23 cellular contexts compared by ENCODE assay signal in genomic region chr3:89212614-89213013, GRCh38.
A peak's percentile ranks its signal among the peaks of the same experiment; 100 is the strongest.
DNase-seq lines count a peak whose midpoint lies in the region; ATAC-seq, FAIRE-seq and TF ChIP-seq lines count a peak whose summit lies in the region.
"Had no signal": no experiment of that assay in that cellular context is flagged by ENCODE, and none has a peak within 500 bp of the region (broad histone marks: within the 10 kb centered on the region; RNA-seq: fewer than 3 reads in every experiment).

No MANE protein-coding gene starts in this region.

- H2AFZ ChIP-seq in PC-9: 0 out of 2 replicates have a peak overlapping the region, but pooled peaks have one; percentile 2
- H2AFZ ChIP-seq: GM23338 had no signal

- CTCF ChIA-PET in HEK293T (lab: Yijun Ruan, JAX) (no interaction called here), PC-9 (lab: Charles Lee) (no interaction called here)

- no peak overlapping the region for H3K4me2 ChIP-seq in PC-9
- H3K4me2 ChIP-seq: A549, BLaER1, GM23338 had no signal

- H3K9me2 ChIP-seq in PC-9 (ENCODE audit: insufficient read depth): no peaks in the 10 kb centered on the region

- H4K20me1 ChIP-seq in PC-9 (ENCODE audit: insufficient read depth): no peaks in the 10 kb centered on the region

- peak overlapping the region; percentile 31 for H3K27ac Mint-ChIP-seq in mesothelial cell of epicardium
- H3K27ac Mint-ChIP-seq in activated CD4-positive, alpha-beta T cell treated with anti-CD3 and anti-CD28 coated beads, Interleukin-2, amount 10 ng/mL, durations not matched to agents 24 days and 14 days: no peak overlapping the region
- H3K27ac Mint-ChIP-seq: CD4-positive, CD25-positive, alpha-beta regulatory T cell; CD8-positive, alpha-beta T cell; GM23338; H9; HFFc6 had no signal

- H3K9me3 Mint-ChIP-seq in mesothelial cell of epicardium: peaks cover 10% of the 10 kb centered on the region
- no peaks in the 10 kb centered on the region for H3K9me3 Mint-ChIP-seq in activated CD4-positive, alpha-beta T cell treated with anti-CD3 and anti-CD28 coated beads, Interleukin-2, amount 10 ng/mL, durations not matched to agents 24 days and 14 days
- H3K9me3 Mint-ChIP-seq: GM23338, H9 had no signal

- FAIRE-seq in endometrium (lab: Jason Lieb, UNC): peak; percentile 98
- FAIRE-seq: A549, G401.6, GM19239 had no signal

- H3K79me2 ChIP-seq in PC-9 (ENCODE audit: low read depth): no peaks in the 10 kb centered on the region

- intact Hi-C loops in PC-9 (cut with micrococcal nuclease; ENCODE audit: unreplicated experiment) (no loop called here), left ventricle myocardium superior (cut with micrococcal nuclease) (no loop called here)
- intact Hi-C loops in activated CD4-positive, alpha-beta T cell treated with anti-CD3 and anti-CD28 coated beads, Interleukin-2, amount 10 ng/mL, durations not matched to agents 24 days and 14 days (cut with micrococcal nuclease): no loop called here

- H3K4me3 Mint-ChIP-seq in mesothelial cell of epicardium: no peak overlapping the region
- H3K4me3 Mint-ChIP-seq in activated CD4-positive, alpha-beta T cell treated with anti-CD3 and anti-CD28 coated beads, Interleukin-2, amount 10 ng/mL, durations not matched to agents 24 days and 14 days: no peak overlapping the region
- H3K4me3 Mint-ChIP-seq: CD4-positive, CD25-positive, alpha-beta regulatory T cell; CD8-positive, alpha-beta T cell; GM23338; H9; HFFc6 had no signal

- no peaks in the 10 kb centered on the region for H3K36me3 Mint-ChIP-seq in mesothelial cell of epicardium
- H3K36me3 Mint-ChIP-seq in activated CD4-positive, alpha-beta T cell treated with anti-CD3 and anti-CD28 coated beads, Interleukin-2, amount 10 ng/mL, durations not matched to agents 24 days and 14 days (ENCODE audit: low read depth): no peaks in the 10 kb centered on the region
- H3K36me3 Mint-ChIP-seq: CD4-positive, CD25-positive, alpha-beta regulatory T cell; CD8-positive, alpha-beta T cell had no signal

- no peaks in the 10 kb centered on the region for H3K27me3 ChIP-seq in PC-9 (ENCODE audit: insufficient read depth, low read depth)
- H3K27me3 ChIP-seq: BLaER1 had no signal

- H3K4me3 ChIP-seq in PC-9: no peak overlapping the region
- H3K4me3 ChIP-seq: A549, BLaER1, GM23338 had no signal

- ATAC-seq in left ventricle myocardium superior: no peak
- ATAC-seq: A549; CD8-positive, alpha-beta T cell; GM23338; HCT116 had no signal

- BruUV-seq in PC-9 (replicated peaks; lab: Mats Ljungman, UMichigan): no TSS peak

- no peak for DNase-seq in HEK293T (ENCODE audit: extremely low spot score)
- no peak for DNase-seq in PC-9
- DNase-seq in mesothelial cell of epicardium (ENCODE audit: low spot score in 2 of 2, unreplicated experiment in 2 of 2): no peak
- DNase-seq in ACHN: no peak
- DNase-seq in SIG-M5 treated with dmso at 0.1 percent for 504 hours (lab: John Stamatoyannopoulos, UW; ENCODE audit: unreplicated experiment): no peak
- DNase-seq in left ventricle myocardium superior: no peak
- no peak for DNase-seq in activated CD4-positive, alpha-beta T cell treated with anti-CD3 and anti-CD28 coated beads, Interleukin-2, amount 10 ng/mL, durations not matched to agents 24 days and 14 days
- DNase-seq: 8988T; Caco-2; CD4-positive, CD25-positive, alpha-beta regulatory T cell; CD8-positive, alpha-beta T cell; DMS153; DND-41; H9; HFFc6 had no signal

- H3F3A ChIP-seq in PC-9 (ENCODE audit: insufficient read depth, low read depth): no peaks in the 10 kb centered on the region

- H3K4me1 Mint-ChIP-seq in mesothelial cell of epicardium: peaks cover 27% of the 10 kb centered on the region
- no peaks in the 10 kb centered on the region for H3K4me1 Mint-ChIP-seq in activated CD4-positive, alpha-beta T cell treated with anti-CD3 and anti-CD28 coated beads, Interleukin-2, amount 10 ng/mL, durations not matched to agents 24 days and 14 days
- H3K4me1 Mint-ChIP-seq: CD4-positive, CD25-positive, alpha-beta regulatory T cell; GM23338; H9 had no signal

- no peak for TF ChIP-seq CTCF in PC-9 (conservative IDR thresholded peaks at IDR 0.05)
- TF ChIP-seq CTCF in mesothelial cell of epicardium (IDR thresholded peaks at IDR 0.05; ENCODE audit: unreplicated experiment): no peak

- POLR2A ChIA-PET in HEK293T (lab: Yijun Ruan, JAX) (no interaction called here), PC-9 (lab: Charles Lee; ENCODE audit: unreplicated experiment) (no interaction called here)

- H3K36me3 ChIP-seq in PC-9 (ENCODE audit: low read depth): no peaks in the 10 kb centered on the region

- in situ Hi-C loops in ACHN (cut with HindIII; ENCODE audit: low pct_ligation_motif_present, low pct_unique_long_range_greater_than_20kb, low sequenced_read_pairs): no loop called here

- no peaks in the 10 kb centered on the region for H3K9me3 ChIP-seq in PC-9 (ENCODE audit: insufficient read depth, low read depth)
- H3K9me3 ChIP-seq: A549, Caco-2 had no signal

- peaks cover 7% of the 10 kb centered on the region for H3K27me3 Mint-ChIP-seq in mesothelial cell of epicardium (ENCODE audit: low read depth)
- no peaks in the 10 kb centered on the region for H3K27me3 Mint-ChIP-seq in activated CD4-positive, alpha-beta T cell treated with anti-CD3 and anti-CD28 coated beads, Interleukin-2, amount 10 ng/mL, durations not matched to agents 24 days and 14 days
- H3K27me3 Mint-ChIP-seq: CD4-positive, CD25-positive, alpha-beta regulatory T cell had no signal

- no peak overlapping the region for H3K27ac ChIP-seq in PC-9
- H3K27ac ChIP-seq: A549, BLaER1, C4-2B had no signal

- H3K4me1 ChIP-seq in PC-9 (replicated peaks; ENCODE audit: insufficient read depth): no peaks in the 10 kb centered on the region
- H3K4me1 ChIP-seq: A549, Caco-2 had no signal

TF ChIP-seq in HEK293T, 16 proteins besides CTCF, POLR2A, EP300 and RAD21:
- TF ChIP-seq HDGF (IDR thresholded peaks at IDR 0.05; ENCODE audit: borderline replicate concordance): no peak
- TF ChIP-seq ARNT (IDR thresholded peaks at IDR 0.05): peak; percentile 73; the same call in 1 of the 2 replicates
